Comparison of ENCODE assay signal across 1 cellular context in genomic region chr16:66946974-66947301, GRCh38.
TF ChIP-seq lines count a peak whose summit lies in the region.

No MANE protein-coding gene starts in this region.

TF ChIP-seq in GM23338, 12 proteins besides CTCF, POLR2A, EP300 and RAD21:
- no peak for TF ChIP-seq CREB1 (CRISPR knock-in tag; IDR thresholded peaks at IDR 0.05; ENCODE audit: low read depth)
- TF ChIP-seq JUNB (IDR thresholded peaks at IDR 0.05; ENCODE audit: unreplicated experiment) = no peak
- no peak for TF ChIP-seq ETS1 (IDR thresholded peaks at IDR 0.05)
- no peak for TF ChIP-seq EZH2 (IDR thresholded peaks at IDR 0.05; ENCODE audit: low read depth, unreplicated experiment)
- TF ChIP-seq NANOG (IDR thresholded peaks at IDR 0.05; ENCODE audit: borderline replicate concordance) = no peak
- TF ChIP-seq ZNF331 (CRISPR knock-in tag; IDR thresholded peaks at IDR 0.05; ENCODE audit: low read depth) = no peak
